In the genomic region with DNA sequence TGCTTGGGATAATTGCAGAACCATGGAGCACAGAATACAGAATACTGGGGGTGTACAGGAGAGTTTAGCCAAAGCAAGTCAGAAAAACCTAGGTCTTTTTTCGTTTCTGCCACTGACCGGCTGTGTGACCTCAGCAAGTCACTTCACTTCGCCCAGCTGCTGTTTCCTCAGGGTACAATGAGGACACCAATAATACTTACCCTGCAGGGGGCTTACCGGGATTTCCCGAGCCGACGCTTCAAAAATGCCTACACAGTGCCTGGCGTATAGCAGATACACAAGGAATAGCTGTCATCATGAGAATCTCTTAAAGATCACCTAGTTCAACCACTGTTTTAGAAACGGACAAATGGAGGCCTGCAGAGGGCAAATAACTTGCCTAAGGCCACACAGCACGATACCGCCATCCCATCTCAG, we compare ENCODE assay signal across 9 cellular contexts. TPM values are rescaled to one million over a fixed set of nuclear protein-coding genes. Genes with fewer than 3 reads are reported as not detected.
DNase-seq lines count a peak whose midpoint lies in the region; ATAC-seq and TF ChIP-seq lines count a peak whose summit lies in the region.
"Had no signal": no experiment of that assay in that cellular context is flagged by ENCODE, and none has a peak within 500 bp of the region (broad histone marks: within the 10 kb centered on the region; RNA-seq: fewer than 3 reads in every experiment).

No MANE protein-coding gene starts in this region.

- H3K79me2 ChIP-seq in neural progenitor cell (ENCODE audit: low read depth), result no peaks in the 10 kb centered on the region

- POLR2A ChIA-PET in Panc1 (lab: Charles Lee), result interaction anchor here (0.6 to 1.7 kb wide), 7 partner anchors 12 to 42 kb away, joined by 3 to 6 read pairs (median 3); partner anchors contain the start of gene PARD6B

- peaks cover 8% of the 10 kb centered on the region for H3K27me3 Mint-ChIP-seq in neural progenitor cell (ENCODE audit: insufficient read depth, low read depth)

- H2AFZ ChIP-seq in neural progenitor cell (replicated peaks), result peak overlapping the region; percentile 97

- H3K4me1 ChIP-seq in Panc1 (ENCODE audit: control insufficient read depth, insufficient read depth, low read length) (peaks cover 70% of the 10 kb centered on the region), neural progenitor cell (peaks cover 28% of the 10 kb centered on the region)

- CTCF ChIA-PET in Panc1 (lab: Charles Lee), result interaction anchor here (0.9 to 1.1 kb wide), 2 partner anchors 24 to 28 kb away, joined by 3 to 5 read pairs; no protein-coding TSS in a partner anchor

- H3K4me1 Mint-ChIP-seq in neural progenitor cell, result peaks cover 35% of the 10 kb centered on the region

- in situ Hi-C loops in Panc1 (cut with HindIII; ENCODE audit: low pct_unique_long_range_greater_than_20kb, low sequenced_read_pairs), result no loop called here

- H3K36me3 ChIP-seq in Panc1 (ENCODE audit: control insufficient read depth, insufficient read depth, low read length) (no peaks in the 10 kb centered on the region), neural progenitor cell (no peaks in the 10 kb centered on the region)
- H3K36me3 ChIP-seq: pancreas had no signal

- no peak for TF ChIP-seq CTCF in AG10803 (conservative IDR thresholded peaks at IDR 0.05; ENCODE audit: low read length)
- TF ChIP-seq CTCF in Panc1 (IDR thresholded peaks at IDR 0.05), result no peak
- no peak for TF ChIP-seq CTCF in fibroblast of villous mesenchyme (IDR thresholded peaks at IDR 0.05; ENCODE audit: insufficient read depth, low read depth, low read length)
- TF ChIP-seq CTCF in neural progenitor cell (IDR thresholded peaks at IDR 0.05), result no peak

- H3K9me3 ChIP-seq in Panc1 (ENCODE audit: control insufficient read depth, insufficient read depth, low read depth, low read length), result no peaks in the 10 kb centered on the region
- no peaks in the 10 kb centered on the region for H3K9me3 ChIP-seq in neural progenitor cell (ENCODE audit: low read depth)
- H3K9me3 ChIP-seq: pancreas had no signal

- H3K27ac ChIP-seq in Panc1 (ENCODE audit: low read length) (peak overlapping the region; percentile 99), neural progenitor cell (no peak overlapping the region)

- intact Hi-C loops in Panc1 (cut with micrococcal nuclease; ENCODE audit: unreplicated experiment), result loop anchor here (2.0 kb wide), 1 partner anchor 38 kb away; no protein-coding TSS in a partner anchor

- peak overlapping the region; percentile 87 for H3K4me2 ChIP-seq in neural progenitor cell

- H3K27ac Mint-ChIP-seq in neural progenitor cell, result no peak overlapping the region

- H3K27me3 ChIP-seq in Panc1 (ENCODE audit: control insufficient read depth, insufficient read depth, low read length) (no peaks in the 10 kb centered on the region), neural progenitor cell (no peaks in the 10 kb centered on the region)
- H3K27me3 ChIP-seq: pancreas had no signal

- H3K4me3 ChIP-seq in AG10803 (ENCODE audit: low read length), result peak overlapping the region; percentile 48
- H3K4me3 ChIP-seq in Panc1 (ENCODE audit: low read depth in 2 of 2, low read length in 2 of 2), result peak overlapping the region; percentile 64 to 71
- H3K4me3 ChIP-seq in fibroblast of villous mesenchyme (ENCODE audit: low read depth, low read length), result peak overlapping the region; percentile 39
- H3K4me3 ChIP-seq in neural progenitor cell, result peak overlapping the region; percentile 44

- no peaks in the 10 kb centered on the region for H3K9me3 Mint-ChIP-seq in neural progenitor cell

- H3K9ac ChIP-seq in neural progenitor cell, result no peak overlapping the region

- H3K36me3 Mint-ChIP-seq in neural progenitor cell, result no peaks in the 10 kb centered on the region

- peaks cover 31% of the 10 kb centered on the region for H3F3A ChIP-seq in neural progenitor cell (ENCODE audit: low read depth)

- DNase-seq in AG10803 (ENCODE audit: low read depth), result no peak
- DNase-seq in Panc1 (ENCODE audit: low read depth, low spot score), result no peak
- peak; percentile 28 for DNase-seq in fibroblast of villous mesenchyme (ENCODE audit: low read depth)
- DNase-seq in neural progenitor cell (ENCODE audit: low spot score), result peak; percentile 72
- DNase-seq in activated naive CD4-positive, alpha-beta T cell (lab: John Stamatoyannopoulos, UW), result no peak

- H3K4me3 Mint-ChIP-seq in neural progenitor cell, result peak overlapping the region; percentile 73

- ATAC-seq in Panc1 (peak; percentile 32), HG02798 (IDR thresholded peaks at IDR 0.05; ENCODE audit: poor library complexity, unreplicated experiment) (no peak), GM19351 (IDR thresholded peaks at IDR 0.05; ENCODE audit: unreplicated experiment) (no peak), GM19035 (IDR thresholded peaks at IDR 0.05; ENCODE audit: unreplicated experiment) (no peak)

- BruUV-seq in Panc1 (replicated peaks; lab: Mats Ljungman, UMichigan), result no TSS peak

- no peaks in the 10 kb centered on the region for H4K20me1 ChIP-seq in neural progenitor cell (ENCODE audit: low read depth)

RNA-seq across cellular contexts. Expression of gene RIPOR3, which starts 0.8 kb away (rescaled TPM):
- 92.5 TPM for total RNA-seq in Panc1 (2021; ENCODE audit: unreplicated experiment)
- 97.9 TPM for polyA plus RNA-seq in Panc1 (2012; ENCODE audit: insufficient read length)
- 28.1 and 29.3 TPM in 2 replicates for total RNA-seq in fibroblast of villous mesenchyme
- total RNA-seq in neural progenitor cell (ENCODE audit: low replicate concordance), result 1.2 and 3.7 TPM in 2 replicates

RNA-seq across cellular contexts. Expression of gene PARD6B, which starts 40.8 kb away (rescaled TPM):
- total RNA-seq in Panc1 (2021; ENCODE audit: unreplicated experiment) (132 TPM), fibroblast of villous mesenchyme (1.6 and 6.5 TPM in 2 replicates), neural progenitor cell (ENCODE audit: low replicate concordance) (31.0 and 45.7 TPM in 2 replicates)
- polyA plus RNA-seq in Panc1 (2012; ENCODE audit: insufficient read length), result 11.2 TPM

Comparison
In these comparisons a context has a peak if more than half of its experiments do, and no peak if none do; other contexts are left out.
1. DNase-seq: peak in fibroblast of villous mesenchyme (single experiment) and neural progenitor cell (single experiment); none in AG10803 (single experiment), Panc1 (single experiment) and activated naive CD4-positive, alpha-beta T cell (0 of 4).
2. Peak in every context shown above with its lines, with median percentiles within 50 percentile points of each other: H3K4me3 ChIP-seq.